Comparison of ENCODE assay signal across 1 cellular context in the genomic region with DNA sequence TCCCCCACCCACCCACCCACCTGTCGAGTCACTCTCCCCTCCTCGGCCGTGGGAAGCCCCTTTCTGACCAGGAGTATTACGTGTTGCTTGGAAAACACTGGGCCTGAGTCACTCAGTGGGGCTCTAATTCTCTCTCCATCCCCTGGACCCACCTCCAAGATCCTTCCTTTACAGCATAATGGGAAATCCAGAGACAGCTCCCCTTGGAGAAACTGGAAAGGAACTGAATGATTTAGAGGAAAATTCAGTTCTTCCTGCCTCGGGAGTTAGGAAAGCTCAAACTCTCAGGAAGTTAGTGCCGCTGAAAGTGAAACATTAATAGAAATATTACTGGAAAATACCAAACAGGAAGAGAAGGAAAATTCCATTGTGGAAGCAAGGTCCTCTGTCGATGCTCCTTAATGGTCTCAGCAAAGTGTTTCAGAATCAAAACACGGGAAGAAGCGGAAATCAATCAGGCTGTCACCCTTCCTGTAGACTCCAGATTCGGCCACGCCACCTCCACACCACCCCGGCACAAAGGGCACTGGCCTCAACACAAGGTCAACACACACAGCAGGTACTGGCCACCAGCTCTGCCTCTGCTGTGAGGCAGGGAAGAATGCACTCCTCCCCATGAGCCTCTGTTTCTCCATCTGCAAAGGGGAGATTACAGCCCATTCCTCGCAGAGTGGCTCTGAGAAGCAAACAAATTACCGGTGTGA.
TF ChIP-seq lines count a peak whose summit lies in the region.

No MANE protein-coding gene starts in this region.

TF ChIP-seq in HepG2, 621 proteins besides CTCF, POLR2A, EP300 and RAD21 (continued from another document and continues in another):
- TF ChIP-seq MED8 (CRISPR knock-in tag; IDR thresholded peaks at IDR 0.05; ENCODE audit: insufficient replicate concordance) (no peak), GPN1 (CRISPR knock-in tag; IDR thresholded peaks at IDR 0.05; ENCODE audit: borderline replicate concordance) (no peak), POGZ (CRISPR knock-in tag; IDR thresholded peaks at IDR 0.05) (peak; percentile 63), NFIC (IDR thresholded peaks at IDR 0.05; ENCODE audit: low read length) (peak; percentile 75; the same call in 1 of the 2 replicates), ZNF607 (CRISPR knock-in tag; IDR thresholded peaks at IDR 0.05; ENCODE audit: borderline replicate concordance) (no peak), NFRKB (IDR thresholded peaks at IDR 0.05) (no peak), ZNF510 (CRISPR knock-in tag; IDR thresholded peaks at IDR 0.05; ENCODE audit: low read depth) (no peak), MTF1 (CRISPR knock-in tag; IDR thresholded peaks at IDR 0.05) (no peak; the same call in 1 of the 2 replicates), ZNF782 (CRISPR knock-in tag; IDR thresholded peaks at IDR 0.05; ENCODE audit: borderline replicate concordance) (peak; percentile 71; the same call in 1 of the 2 replicates), ZNF446 (CRISPR knock-in tag; IDR thresholded peaks at IDR 0.05) (no peak), ARNT (IDR thresholded peaks at IDR 0.05) (no peak), FOSL1 (CRISPR knock-in tag; IDR thresholded peaks at IDR 0.05; ENCODE audit: borderline replicate concordance) (no peak), REL (CRISPR knock-in tag; conservative IDR thresholded peaks at IDR 0.05) (no peak), RFXANK (CRISPR knock-in tag; IDR thresholded peaks at IDR 0.05) (no peak), ZNF292 (CRISPR knock-in tag; IDR thresholded peaks at IDR 0.05; ENCODE audit: borderline replicate concordance, low read depth) (peak; percentile 87; the same call in 1 of the 2 replicates), ZNF33B (CRISPR knock-in tag; IDR thresholded peaks at IDR 0.05) (no peak), FOXK1 (CRISPR knock-in tag; IDR thresholded peaks at IDR 0.05; ENCODE audit: borderline replicate concordance, low read depth) (peak; percentile 88), HNRNPL (IDR thresholded peaks at IDR 0.05; ENCODE audit: low read depth, low read length) (0 out of 2 replicates have a peak, but pooled peaks have one; percentile 24), HNRNPK (IDR thresholded peaks at IDR 0.05; ENCODE audit: low read depth, low read length, poor library complexity, severe bottlenecking) (no peak), CHD2 (IDR thresholded peaks at IDR 0.05; ENCODE audit: low read depth, low read length) (no peak)
- TF ChIP-seq, protein P1, sequence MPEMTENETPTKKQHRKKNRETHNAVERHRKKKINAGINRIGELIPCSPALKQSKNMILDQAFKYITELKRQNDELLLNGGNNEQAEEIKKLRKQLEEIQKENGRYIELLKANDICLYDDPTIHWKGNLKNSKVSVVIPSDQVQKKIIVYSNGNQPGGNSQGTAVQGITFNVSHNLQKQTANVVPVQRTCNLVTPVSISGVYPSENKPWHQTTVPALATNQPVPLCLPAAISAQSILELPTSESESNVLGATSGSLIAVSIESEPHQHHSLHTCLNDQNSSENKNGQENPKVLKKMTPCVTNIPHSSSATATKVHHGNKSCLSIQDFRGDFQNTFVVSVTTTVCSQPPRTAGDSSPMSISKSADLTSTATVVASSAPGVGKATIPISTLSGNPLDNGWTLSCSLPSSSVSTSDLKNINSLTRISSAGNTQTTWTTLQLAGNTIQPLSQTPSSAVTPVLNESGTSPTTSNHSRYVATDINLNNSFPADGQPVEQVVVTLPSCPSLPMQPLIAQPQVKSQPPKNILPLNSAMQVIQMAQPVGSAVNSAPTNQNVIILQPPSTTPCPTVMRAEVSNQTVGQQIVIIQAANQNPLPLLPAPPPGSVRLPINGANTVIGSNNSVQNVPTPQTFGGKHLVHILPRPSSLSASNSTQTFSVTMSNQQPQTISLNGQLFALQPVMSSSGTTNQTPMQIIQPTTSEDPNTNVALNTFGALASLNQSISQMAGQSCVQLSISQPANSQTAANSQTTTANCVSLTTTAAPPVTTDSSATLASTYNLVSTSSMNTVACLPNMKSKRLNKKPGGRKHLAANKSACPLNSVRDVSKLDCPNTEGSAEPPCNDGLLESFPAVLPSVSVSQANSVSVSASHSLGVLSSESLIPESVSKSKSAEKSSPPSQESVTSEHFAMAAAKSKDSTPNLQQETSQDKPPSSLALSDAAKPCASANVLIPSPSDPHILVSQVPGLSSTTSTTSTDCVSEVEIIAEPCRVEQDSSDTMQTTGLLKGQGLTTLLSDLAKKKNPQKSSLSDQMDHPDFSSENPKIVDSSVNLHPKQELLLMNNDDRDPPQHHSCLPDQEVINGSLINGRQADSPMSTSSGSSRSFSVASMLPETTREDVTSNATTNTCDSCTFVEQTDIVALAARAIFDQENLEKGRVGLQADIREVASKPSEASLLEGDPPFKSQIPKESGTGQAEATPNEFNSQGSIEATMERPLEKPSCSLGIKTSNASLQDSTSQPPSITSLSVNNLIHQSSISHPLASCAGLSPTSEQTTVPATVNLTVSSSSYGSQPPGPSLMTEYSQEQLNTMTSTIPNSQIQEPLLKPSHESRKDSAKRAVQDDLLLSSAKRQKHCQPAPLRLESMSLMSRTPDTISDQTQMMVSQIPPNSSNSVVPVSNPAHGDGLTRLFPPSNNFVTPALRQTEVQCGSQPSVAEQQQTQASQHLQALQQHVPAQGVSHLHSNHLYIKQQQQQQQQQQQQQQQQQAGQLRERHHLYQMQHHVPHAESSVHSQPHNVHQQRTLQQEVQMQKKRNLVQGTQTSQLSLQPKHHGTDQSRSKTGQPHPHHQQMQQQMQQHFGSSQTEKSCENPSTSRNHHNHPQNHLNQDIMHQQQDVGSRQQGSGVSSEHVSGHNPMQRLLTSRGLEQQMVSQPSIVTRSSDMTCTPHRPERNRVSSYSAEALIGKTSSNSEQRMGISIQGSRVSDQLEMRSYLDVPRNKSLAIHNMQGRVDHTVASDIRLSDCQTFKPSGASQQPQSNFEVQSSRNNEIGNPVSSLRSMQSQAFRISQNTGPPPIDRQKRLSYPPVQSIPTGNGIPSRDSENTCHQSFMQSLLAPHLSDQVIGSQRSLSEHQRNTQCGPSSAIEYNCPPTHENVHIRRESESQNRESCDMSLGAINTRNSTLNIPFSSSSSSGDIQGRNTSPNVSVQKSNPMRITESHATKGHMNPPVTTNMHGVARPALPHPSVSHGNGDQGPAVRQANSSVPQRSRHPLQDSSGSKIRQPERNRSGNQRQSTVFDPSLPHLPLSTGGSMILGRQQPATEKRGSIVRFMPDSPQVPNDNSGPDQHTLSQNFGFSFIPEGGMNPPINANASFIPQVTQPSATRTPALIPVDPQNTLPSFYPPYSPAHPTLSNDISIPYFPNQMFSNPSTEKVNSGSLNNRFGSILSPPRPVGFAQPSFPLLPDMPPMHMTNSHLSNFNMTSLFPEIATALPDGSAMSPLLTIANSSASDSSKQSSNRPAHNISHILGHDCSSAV (CRISPR knock-in tag; IDR thresholded peaks at IDR 0.05; ENCODE audit: borderline replicate concordance) = no peak
- TF ChIP-seq, protein P2, sequence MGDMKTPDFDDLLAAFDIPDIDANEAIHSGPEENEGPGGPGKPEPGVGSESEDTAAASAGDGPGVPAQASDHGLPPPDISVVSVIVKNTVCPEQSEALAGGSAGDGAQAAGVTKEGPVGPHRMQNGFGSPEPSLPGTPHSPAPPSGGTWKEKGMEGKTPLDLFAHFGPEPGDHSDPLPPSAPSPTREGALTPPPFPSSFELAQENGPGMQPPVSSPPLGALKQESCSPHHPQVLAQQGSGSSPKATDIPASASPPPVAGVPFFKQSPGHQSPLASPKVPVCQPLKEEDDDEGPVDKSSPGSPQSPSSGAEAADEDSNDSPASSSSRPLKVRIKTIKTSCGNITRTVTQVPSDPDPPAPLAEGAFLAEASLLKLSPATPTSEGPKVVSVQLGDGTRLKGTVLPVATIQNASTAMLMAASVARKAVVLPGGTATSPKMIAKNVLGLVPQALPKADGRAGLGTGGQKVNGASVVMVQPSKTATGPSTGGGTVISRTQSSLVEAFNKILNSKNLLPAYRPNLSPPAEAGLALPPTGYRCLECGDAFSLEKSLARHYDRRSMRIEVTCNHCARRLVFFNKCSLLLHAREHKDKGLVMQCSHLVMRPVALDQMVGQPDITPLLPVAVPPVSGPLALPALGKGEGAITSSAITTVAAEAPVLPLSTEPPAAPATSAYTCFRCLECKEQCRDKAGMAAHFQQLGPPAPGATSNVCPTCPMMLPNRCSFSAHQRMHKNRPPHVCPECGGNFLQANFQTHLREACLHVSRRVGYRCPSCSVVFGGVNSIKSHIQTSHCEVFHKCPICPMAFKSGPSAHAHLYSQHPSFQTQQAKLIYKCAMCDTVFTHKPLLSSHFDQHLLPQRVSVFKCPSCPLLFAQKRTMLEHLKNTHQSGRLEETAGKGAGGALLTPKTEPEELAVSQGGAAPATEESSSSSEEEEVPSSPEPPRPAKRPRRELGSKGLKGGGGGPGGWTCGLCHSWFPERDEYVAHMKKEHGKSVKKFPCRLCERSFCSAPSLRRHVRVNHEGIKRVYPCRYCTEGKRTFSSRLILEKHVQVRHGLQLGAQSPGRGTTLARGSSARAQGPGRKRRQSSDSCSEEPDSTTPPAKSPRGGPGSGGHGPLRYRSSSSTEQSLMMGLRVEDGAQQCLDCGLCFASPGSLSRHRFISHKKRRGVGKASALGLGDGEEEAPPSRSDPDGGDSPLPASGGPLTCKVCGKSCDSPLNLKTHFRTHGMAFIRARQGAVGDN (CRISPR knock-in tag; IDR thresholded peaks at IDR 0.05) = peak; percentile 95
- TF ChIP-seq, protein P3, sequence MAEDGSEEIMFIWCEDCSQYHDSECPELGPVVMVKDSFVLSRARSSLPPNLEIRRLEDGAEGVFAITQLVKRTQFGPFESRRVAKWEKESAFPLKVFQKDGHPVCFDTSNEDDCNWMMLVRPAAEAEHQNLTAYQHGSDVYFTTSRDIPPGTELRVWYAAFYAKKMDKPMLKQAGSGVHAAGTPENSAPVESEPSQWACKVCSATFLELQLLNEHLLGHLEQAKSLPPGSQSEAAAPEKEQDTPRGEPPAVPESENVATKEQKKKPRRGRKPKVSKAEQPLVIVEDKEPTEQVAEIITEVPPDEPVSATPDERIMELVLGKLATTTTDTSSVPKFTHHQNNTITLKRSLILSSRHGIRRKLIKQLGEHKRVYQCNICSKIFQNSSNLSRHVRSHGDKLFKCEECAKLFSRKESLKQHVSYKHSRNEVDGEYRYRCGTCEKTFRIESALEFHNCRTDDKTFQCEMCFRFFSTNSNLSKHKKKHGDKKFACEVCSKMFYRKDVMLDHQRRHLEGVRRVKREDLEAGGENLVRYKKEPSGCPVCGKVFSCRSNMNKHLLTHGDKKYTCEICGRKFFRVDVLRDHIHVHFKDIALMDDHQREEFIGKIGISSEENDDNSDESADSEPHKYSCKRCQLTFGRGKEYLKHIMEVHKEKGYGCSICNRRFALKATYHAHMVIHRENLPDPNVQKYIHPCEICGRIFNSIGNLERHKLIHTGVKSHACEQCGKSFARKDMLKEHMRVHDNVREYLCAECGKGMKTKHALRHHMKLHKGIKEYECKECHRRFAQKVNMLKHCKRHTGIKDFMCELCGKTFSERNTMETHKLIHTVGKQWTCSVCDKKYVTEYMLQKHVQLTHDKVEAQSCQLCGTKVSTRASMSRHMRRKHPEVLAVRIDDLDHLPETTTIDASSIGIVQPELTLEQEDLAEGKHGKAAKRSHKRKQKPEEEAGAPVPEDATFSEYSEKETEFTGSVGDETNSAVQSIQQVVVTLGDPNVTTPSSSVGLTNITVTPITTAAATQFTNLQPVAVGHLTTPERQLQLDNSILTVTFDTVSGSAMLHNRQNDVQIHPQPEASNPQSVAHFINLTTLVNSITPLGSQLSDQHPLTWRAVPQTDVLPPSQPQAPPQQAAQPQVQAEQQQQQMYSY (CRISPR knock-in tag; IDR thresholded peaks at IDR 0.05) = peak; percentile 73
- TF ChIP-seq, protein P4, sequence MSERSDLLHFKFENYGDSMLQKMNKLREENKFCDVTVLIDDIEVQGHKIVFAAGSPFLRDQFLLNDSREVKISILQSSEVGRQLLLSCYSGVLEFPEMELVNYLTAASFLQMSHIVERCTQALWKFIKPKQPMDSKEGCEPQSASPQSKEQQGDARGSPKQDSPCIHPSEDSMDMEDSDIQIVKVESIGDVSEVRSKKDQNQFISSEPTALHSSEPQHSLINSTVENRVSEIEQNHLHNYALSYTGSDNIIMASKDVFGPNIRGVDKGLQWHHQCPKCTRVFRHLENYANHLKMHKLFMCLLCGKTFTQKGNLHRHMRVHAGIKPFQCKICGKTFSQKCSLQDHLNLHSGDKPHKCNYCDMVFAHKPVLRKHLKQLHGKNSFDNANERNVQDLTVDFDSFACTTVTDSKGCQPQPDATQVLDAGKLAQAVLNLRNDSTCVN (CRISPR knock-in tag; IDR thresholded peaks at IDR 0.05; ENCODE audit: borderline replicate concordance) = peak; percentile 74; the same call in 1 of the 2 replicates
- TF ChIP-seq, protein P5, sequence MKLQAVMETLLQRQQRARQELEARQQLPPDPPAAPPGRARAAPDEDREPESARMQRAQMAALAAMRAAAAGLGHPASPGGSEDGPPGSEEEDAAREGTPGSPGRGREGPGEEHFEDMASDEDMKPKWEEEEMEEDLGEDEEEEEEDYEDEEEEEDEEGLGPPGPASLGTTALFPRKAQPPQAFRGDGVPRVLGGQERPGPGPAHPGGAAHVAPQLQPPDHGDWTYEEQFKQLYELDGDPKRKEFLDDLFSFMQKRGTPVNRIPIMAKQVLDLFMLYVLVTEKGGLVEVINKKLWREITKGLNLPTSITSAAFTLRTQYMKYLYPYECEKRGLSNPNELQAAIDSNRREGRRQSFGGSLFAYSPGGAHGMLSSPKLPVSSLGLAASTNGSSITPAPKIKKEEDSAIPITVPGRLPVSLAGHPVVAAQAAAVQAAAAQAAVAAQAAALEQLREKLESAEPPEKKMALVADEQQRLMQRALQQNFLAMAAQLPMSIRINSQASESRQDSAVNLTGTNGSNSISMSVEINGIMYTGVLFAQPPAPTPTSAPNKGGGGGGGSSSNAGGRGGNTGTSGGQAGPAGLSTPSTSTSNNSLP (IDR thresholded peaks at IDR 0.05; ENCODE audit: low read depth, low read length) = no peak
- TF ChIP-seq, protein P6, sequence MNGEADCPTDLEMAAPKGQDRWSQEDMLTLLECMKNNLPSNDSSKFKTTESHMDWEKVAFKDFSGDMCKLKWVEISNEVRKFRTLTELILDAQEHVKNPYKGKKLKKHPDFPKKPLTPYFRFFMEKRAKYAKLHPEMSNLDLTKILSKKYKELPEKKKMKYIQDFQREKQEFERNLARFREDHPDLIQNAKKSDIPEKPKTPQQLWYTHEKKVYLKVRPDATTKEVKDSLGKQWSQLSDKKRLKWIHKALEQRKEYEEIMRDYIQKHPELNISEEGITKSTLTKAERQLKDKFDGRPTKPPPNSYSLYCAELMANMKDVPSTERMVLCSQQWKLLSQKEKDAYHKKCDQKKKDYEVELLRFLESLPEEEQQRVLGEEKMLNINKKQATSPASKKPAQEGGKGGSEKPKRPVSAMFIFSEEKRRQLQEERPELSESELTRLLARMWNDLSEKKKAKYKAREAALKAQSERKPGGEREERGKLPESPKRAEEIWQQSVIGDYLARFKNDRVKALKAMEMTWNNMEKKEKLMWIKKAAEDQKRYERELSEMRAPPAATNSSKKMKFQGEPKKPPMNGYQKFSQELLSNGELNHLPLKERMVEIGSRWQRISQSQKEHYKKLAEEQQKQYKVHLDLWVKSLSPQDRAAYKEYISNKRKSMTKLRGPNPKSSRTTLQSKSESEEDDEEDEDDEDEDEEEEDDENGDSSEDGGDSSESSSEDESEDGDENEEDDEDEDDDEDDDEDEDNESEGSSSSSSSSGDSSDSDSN (CRISPR knock-in tag; IDR thresholded peaks at IDR 0.05) = 0 out of 2 replicates have a peak, but pooled peaks have one; percentile 58
